8 cellular contexts compared by ENCODE assay signal in the genomic region with DNA sequence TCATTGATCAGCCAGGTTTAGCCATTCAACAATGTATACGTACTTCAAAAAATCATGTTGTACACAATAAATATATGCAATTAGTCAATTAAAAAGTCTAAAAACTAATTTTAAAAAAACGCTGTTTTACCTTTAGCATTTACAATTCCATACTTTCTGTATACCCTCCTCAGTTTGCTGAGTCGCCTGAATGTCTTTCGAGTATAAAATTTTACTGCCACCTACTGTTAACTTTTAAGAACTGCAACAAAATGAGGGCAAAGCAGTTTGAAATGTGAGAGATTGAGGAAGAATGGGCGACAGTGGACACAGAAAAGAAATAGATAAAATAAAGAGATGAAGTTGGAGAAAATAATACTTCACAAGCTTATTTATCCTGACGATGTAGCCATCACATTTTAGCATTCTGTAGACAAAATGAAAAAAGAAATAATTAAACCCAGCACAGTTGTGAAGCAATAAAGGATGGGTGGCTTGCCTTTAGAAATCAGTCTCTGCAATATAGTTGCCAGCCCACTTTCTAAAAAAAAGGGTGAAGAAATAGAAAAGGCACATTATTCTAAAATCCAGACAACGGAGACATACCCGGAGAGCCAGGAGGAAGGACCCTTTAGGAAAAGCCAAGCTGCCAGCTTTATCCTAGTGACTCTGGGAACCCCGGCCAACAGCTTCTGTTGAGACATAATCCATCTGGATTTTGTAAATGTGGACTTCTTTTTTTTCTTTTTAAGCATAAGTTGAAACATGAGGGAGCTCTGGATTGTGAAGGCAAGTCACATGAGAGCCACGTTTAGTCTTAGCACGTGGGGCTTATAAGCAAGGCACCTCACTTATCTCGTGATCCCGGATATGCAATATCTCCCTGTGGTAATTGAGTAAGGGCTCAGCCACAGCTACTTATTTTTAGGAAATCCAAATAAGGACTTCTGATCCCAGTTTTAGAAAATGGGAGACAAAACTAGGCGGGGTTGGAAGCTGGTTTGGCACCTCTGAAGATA.
DNase-seq lines count a peak whose midpoint lies in the region; ATAC-seq and TF ChIP-seq lines count a peak whose summit lies in the region.

No MANE protein-coding gene starts in this region.

- no peak overlapping the region for H3K4me3 ChIP-seq in HEK293 (ENCODE audit: low read depth, low read length)

- peak; percentile 61 for DNase-seq in GM03348 (ENCODE audit: low spot score)
- DNase-seq in NCI-H1092 treated with DMSO at 0.1 percent for 48 hours (lab: John Stamatoyannopoulos, UW): peak; percentile 85
- DNase-seq in SW480 (ENCODE audit: low spot score): peak; percentile 34
- DNase-seq in globus pallidus (ENCODE audit: low spot score): peak; percentile 76
- DNase-seq in renal cortical epithelial cell (ENCODE audit: low read depth): peak; percentile 38
- no peak for DNase-seq in stimulated activated CD4-positive, alpha-beta T cell treated with anti-CD3 and anti-CD28 coated beads, Interleukin-15, amount 100 ng/mL, for 24 hours

- ATAC-seq in GM18873 (IDR thresholded peaks at IDR 0.05; ENCODE audit: low FRiP score, unreplicated experiment): no peak

- H3K36me3 ChIP-seq in HEK293 (ENCODE audit: control insufficient read depth in 2 of 2, insufficient read depth in 1 of 2, low read length in 2 of 2): no peaks in the 10 kb centered on the region

- TF ChIP-seq CTCF in HEK293 (tag by site-specific recombination; IDR thresholded peaks at IDR 0.05): no peak

- CTCF ChIA-PET in HEK293 (lab: Yijun Ruan, JAX): interaction anchor here (0.6 to 1.9 kb wide), 23 partner anchors 9 to 386 kb away, joined by 3 to 18 read pairs (median 3); no protein-coding TSS in a partner anchor

- no peak overlapping the region for H3K27ac ChIP-seq in HEK293 (ENCODE audit: extremely low read depth, low read depth, low read length)

- no peaks in the 10 kb centered on the region for H3K9me3 ChIP-seq in HEK293 (ENCODE audit: control insufficient read depth, insufficient read depth, low read depth, low read length)

- no peaks in the 10 kb centered on the region for H3K4me1 ChIP-seq in HEK293 (ENCODE audit: control insufficient read depth, insufficient read depth, low read length)

- POLR2A ChIA-PET in HEK293 (lab: Yijun Ruan, JAX): no interaction called here

TF ChIP-seq in HEK293, 187 proteins besides CTCF, POLR2A, EP300 and RAD21:
- peak; percentile 66 for TF ChIP-seq ZNF654 (tag by site-specific recombination; IDR thresholded peaks at IDR 0.05; ENCODE audit: low read depth)
- TF ChIP-seq ZNF10 (tag by site-specific recombination; IDR thresholded peaks at IDR 0.05): no peak
